Comparison of ENCODE assay signal across 15 cellular contexts in the genomic region with DNA sequence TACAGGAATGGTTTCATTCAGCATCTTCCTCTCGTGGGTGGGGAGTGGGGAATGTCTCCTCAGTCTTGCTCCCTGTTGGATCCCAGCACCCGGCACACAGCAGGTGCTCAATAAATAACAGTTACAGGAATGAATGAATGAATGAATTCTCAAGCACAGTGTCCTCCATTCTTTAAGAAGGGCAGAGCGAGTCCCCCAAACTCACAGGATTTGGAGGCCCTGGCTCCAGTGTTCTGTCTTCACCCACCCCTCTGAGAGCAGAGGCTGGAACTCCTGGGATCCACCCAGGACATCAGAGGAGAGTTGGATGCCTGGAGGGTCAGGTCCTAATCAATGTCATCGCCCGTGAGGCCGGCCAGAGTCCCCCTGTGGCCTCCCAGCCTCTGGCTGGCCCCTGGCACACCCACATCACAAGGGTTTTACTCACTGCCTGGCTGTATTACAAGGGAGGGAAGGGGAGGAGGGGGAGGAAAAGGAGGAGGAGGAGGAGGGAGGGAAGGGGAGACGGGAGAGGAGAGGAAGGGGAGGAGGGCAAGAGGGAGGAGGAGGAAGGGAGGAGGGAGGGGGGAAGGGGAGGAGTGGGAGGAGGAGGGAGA. TPM values are rescaled to one million over a fixed set of nuclear protein-coding genes. Genes with fewer than 3 reads are reported as not detected.
DNase-seq lines count a peak whose midpoint lies in the region; ATAC-seq, FAIRE-seq and TF ChIP-seq lines count a peak whose summit lies in the region.
"Had no signal": no experiment of that assay in that cellular context is flagged by ENCODE, and none has a peak within 500 bp of the region (broad histone marks: within the 10 kb centered on the region; RNA-seq: fewer than 3 reads in every experiment).

No MANE protein-coding gene starts in this region.

- no peak overlapping the region for H3K27ac ChIP-seq in Panc1 (ENCODE audit: low read length)
- peak overlapping the region; percentile 96 for H3K27ac ChIP-seq in small intestine (ENCODE audit: low read depth in 1 of 2, low read length in 1 of 2)
- H3K27ac ChIP-seq: esophagus muscularis mucosa had no signal

- H3K4me3 ChIP-seq in Panc1 (ENCODE audit: low read depth in 2 of 2, low read length in 2 of 2) (no peak overlapping the region), small intestine (ENCODE audit: low read depth in 1 of 2, low read length in 2 of 2) (no peak overlapping the region)
- H3K4me3 ChIP-seq: esophagus muscularis mucosa, HAP-1 had no signal

- 20 to 30% (median 23%) methylated on average over 7 of the region's 7 CpGs for WGBS in small intestine, 3 donors

- in situ Hi-C loops in GM13976 (cut with MboI; ENCODE audit: low sequenced_read_pairs, unreplicated experiment): no loop called here
- in situ Hi-C loops in Panc1 (cut with HindIII; ENCODE audit: low pct_unique_long_range_greater_than_20kb, low sequenced_read_pairs): no loop called here

- H3K9me3 ChIP-seq in Panc1 (ENCODE audit: control insufficient read depth, insufficient read depth, low read depth, low read length): no peaks in the 10 kb centered on the region
- H3K9me3 ChIP-seq in small intestine (ENCODE audit: control insufficient read depth, low read depth): no peaks in the 10 kb centered on the region
- H3K9me3 ChIP-seq: esophagus muscularis mucosa, HAP-1 had no signal

- BruUV-seq in Panc1 (replicated peaks; lab: Mats Ljungman, UMichigan): no TSS peak

- CTCF ChIA-PET in Panc1 (lab: Charles Lee): no interaction called here

- H3K4me1 ChIP-seq in Panc1 (ENCODE audit: control insufficient read depth, insufficient read depth, low read length): peaks cover 8% of the 10 kb centered on the region; the same call in 1 of the 2 replicates
- no peaks in the 10 kb centered on the region for H3K4me1 ChIP-seq in small intestine (ENCODE audit: control insufficient read depth in 2 of 2, insufficient read depth in 1 of 2, low read depth in 1 of 2, low read length in 1 of 2)
- H3K4me1 ChIP-seq: HAP-1 had no signal

- FAIRE-seq in small intestine (lab: Jason Lieb, UNC): no peak
- FAIRE-seq: keratinocyte had no signal

- TF ChIP-seq CTCF in GM13976 (IDR thresholded peaks at IDR 0.05; ENCODE audit: borderline replicate concordance, control extremely low read depth, extremely low read depth, insufficient read depth, missing control alignments): no peak
- TF ChIP-seq CTCF in Panc1 (IDR thresholded peaks at IDR 0.05): no peak

- intact Hi-C loops in Panc1 (cut with micrococcal nuclease; ENCODE audit: unreplicated experiment): loop anchor here (10.0 kb wide), 1 partner anchor 60 kb away; no protein-coding TSS in a partner anchor

- POLR2A ChIA-PET in Panc1 (lab: Charles Lee): no interaction called here

- ATAC-seq in Panc1: peak; percentile 45; the same call in 1 of the 2 replicates
- no peak for ATAC-seq in GM19452 (IDR thresholded peaks at IDR 0.05; ENCODE audit: unreplicated experiment)

- no peaks in the 10 kb centered on the region for H3K27me3 ChIP-seq in Panc1 (ENCODE audit: control insufficient read depth, insufficient read depth, low read length)
- H3K27me3 ChIP-seq in small intestine (ENCODE audit: control insufficient read depth in 2 of 2, insufficient read depth in 2 of 2, low read length in 2 of 2): no peaks in the 10 kb centered on the region

- DNase-seq in GM13976 (ENCODE audit: low spot score) (peak; percentile 8), Panc1 (ENCODE audit: low read depth, low spot score) (no peak), fibroblast of gingiva (ENCODE audit: low read depth) (peak; percentile 42), small intestine (peak; percentile 92), NCI-H1417 treated with DMSO at 0.1 percent for 48 hours (lab: John Stamatoyannopoulos, UW) (no peak), T-helper 2 cell (no peak)
- no peak for DNase-seq in activated CD4-positive, alpha-beta T cell treated with anti-CD3 and anti-CD28 coated beads for 4 hours
- DNase-seq: activated gamma-delta T cell, KG1, NCI-H2081 had no signal

- H3K36me3 ChIP-seq in Panc1 (ENCODE audit: control insufficient read depth, insufficient read depth, low read length) (no peaks in the 10 kb centered on the region), small intestine (ENCODE audit: control insufficient read depth in 2 of 2, insufficient read depth in 2 of 2, low read length in 2 of 2) (no peaks in the 10 kb centered on the region)
- H3K36me3 ChIP-seq: esophagus muscularis mucosa, HAP-1 had no signal

RNA-seq across cellular contexts. Expression of gene CREB3L3, which starts 8.7 kb away (rescaled TPM):
- total RNA-seq in Panc1 (2021; ENCODE audit: unreplicated experiment): not detected
- polyA plus RNA-seq in Panc1 (2012; ENCODE audit: insufficient read length): not detected
- polyA plus RNA-seq in small intestine: 100 to 1,000 TPM in 2 of 3 donors, 10 to 100 TPM in 1; 77.2 to 658 (median 496) TPM
- total RNA-seq: esophagus muscularis mucosa, temporal lobe had no signal
- polyA plus RNA-seq: keratinocyte had no signal

RNA-seq across cellular contexts. Expression of gene MAP2K2, which starts 20.8 kb away (rescaled TPM):
- 151 TPM for total RNA-seq in Panc1 (2021; ENCODE audit: unreplicated experiment)
- 197 TPM for polyA plus RNA-seq in Panc1 (2012; ENCODE audit: insufficient read length)
- 100 to 1,000 TPM; 283 to 522 (median 492) TPM for polyA plus RNA-seq in small intestine

RNA-seq across cellular contexts. Expression of gene SIRT6, which starts 37.6 kb away (rescaled TPM):
- 19.8 TPM for total RNA-seq in Panc1 (2021; ENCODE audit: unreplicated experiment)
- 29.2 TPM for polyA plus RNA-seq in Panc1 (2012; ENCODE audit: insufficient read length)
- polyA plus RNA-seq in small intestine: 10 to 100 TPM; 39.2 to 48.1 (median 46.5) TPM

RNA-seq across cellular contexts. Expression of gene ANKRD24, which starts 37.7 kb away (rescaled TPM):
- 0.26 TPM for total RNA-seq in Panc1 (2021; ENCODE audit: unreplicated experiment)
- 0.39 TPM for polyA plus RNA-seq in Panc1 (2012; ENCODE audit: insufficient read length)
- polyA plus RNA-seq in small intestine: 1 to 10 TPM; 1.6 to 2.7 (median 1.9) TPM

Comparison
In these comparisons a context has a peak if more than half of its experiments do, and no peak if none do; other contexts are left out.
1. DNase-seq: peak in GM13976 (single experiment), fibroblast of gingiva (single experiment) and small intestine (single experiment); none in Panc1 (single experiment), NCI-H1417 treated with DMSO at 0.1 percent for 48 hours (single experiment), activated CD4-positive, alpha-beta T cell treated with anti-CD3 and anti-CD28 coated beads for 4 hours (0 of 2) and T-helper 2 cell (0 of 5).